Comparison of ENCODE assay signal across 8 cellular contexts in genomic region chr7:102287082-102287464, GRCh38. TPM values are rescaled to one million over a fixed set of nuclear protein-coding genes. Genes with fewer than 3 reads are reported as not detected.
DNase-seq lines count a peak whose midpoint lies in the region; ATAC-seq, FAIRE-seq and TF ChIP-seq lines count a peak whose summit lies in the region.

No MANE protein-coding gene starts in this region.

- H3K4me3 ChIP-seq in MM.1S (ENCODE audit: low read length) (peak overlapping the region; percentile 93), endodermal cell (ENCODE audit: low read length) (peak overlapping the region; percentile 81)

- no peak overlapping the region for H3K27ac Mint-ChIP-seq in endodermal cell

- no peaks in the 10 kb centered on the region for H3K4me1 Mint-ChIP-seq in endodermal cell

- H3K36me3 ChIP-seq in MM.1S (replicated peaks; ENCODE audit: insufficient read depth, low read length), result no peaks in the 10 kb centered on the region
- H3K36me3 ChIP-seq in endodermal cell (ENCODE audit: control insufficient read depth, insufficient read depth, low read length), result no peaks in the 10 kb centered on the region

- H3K27me3 Mint-ChIP-seq in endodermal cell (ENCODE audit: insufficient read depth), result peaks cover 22% of the 10 kb centered on the region

- no peaks in the 10 kb centered on the region for H3K36me3 Mint-ChIP-seq in endodermal cell (ENCODE audit: low read depth)

- H3K79me2 ChIP-seq in MM.1S (ENCODE audit: low read length), result peaks cover 53% of the 10 kb centered on the region

- FAIRE-seq in GM12891 (lab: Jason Lieb, UNC), result no peak

- peak overlapping the region; percentile 54 for H3K4me3 Mint-ChIP-seq in endodermal cell

- no peak for TF ChIP-seq CTCF in MM.1S (IDR thresholded peaks at IDR 0.05; ENCODE audit: low read length)
- no peak for TF ChIP-seq CTCF in endodermal cell (conservative IDR thresholded peaks at IDR 0.05)
- no peak for TF ChIP-seq CTCF in omental fat pad (IDR thresholded peaks at IDR 0.05)

- H3K27me3 ChIP-seq in MM.1S (replicated peaks; ENCODE audit: insufficient read depth, low read length), result no peaks in the 10 kb centered on the region
- H3K27me3 ChIP-seq in endodermal cell (ENCODE audit: control insufficient read depth, insufficient read depth, low read length, poor library complexity, severe bottlenecking), result peaks cover 5% of the 10 kb centered on the region

- H3K9me2 ChIP-seq in MM.1S (replicated peaks; ENCODE audit: insufficient read depth, low read length), result no peaks in the 10 kb centered on the region

- peak overlapping the region; percentile 79; the same call in 1 of the 2 replicates for H3K27ac ChIP-seq in MM.1S (ENCODE audit: low read length)
- peak overlapping the region; percentile 68 for H3K27ac ChIP-seq in endodermal cell (ENCODE audit: low read depth, low read length)

- H3K9ac ChIP-seq in MM.1S (ENCODE audit: low read length) (peak overlapping the region; percentile 69), endodermal cell (ENCODE audit: extremely low read depth, low read length, poor library complexity, severe bottlenecking) (peak overlapping the region; percentile 25)

- no peaks in the 10 kb centered on the region for H3K9me3 Mint-ChIP-seq in endodermal cell

- DNase-seq in MM.1S (no peak), endodermal cell (no peak), omental fat pad (ENCODE audit: low spot score) (no peak), GM12891 (ENCODE audit: insufficient read length, low spot score) (no peak), NCI-H446 (lab: John Stamatoyannopoulos, UW) (no peak)

- no peak for TF ChIP-seq POLR2A in GM12891 (IDR thresholded peaks at IDR 0.05; ENCODE audit: low read depth, low read length)

- H2AFZ ChIP-seq in MM.1S (ENCODE audit: low read length), result peak overlapping the region; percentile 20; the same call in 1 of the 2 replicates

- ATAC-seq in GM19397 (IDR thresholded peaks at IDR 0.05; ENCODE audit: unreplicated experiment) (peak; percentile 24), omental fat pad (ENCODE audit: low FRiP score) (peak; percentile 3), GM21619 (IDR thresholded peaks at IDR 0.05; ENCODE audit: unreplicated experiment) (no peak), GM18873 (IDR thresholded peaks at IDR 0.05; ENCODE audit: low FRiP score, unreplicated experiment) (no peak)

- H3K4me1 ChIP-seq in MM.1S (ENCODE audit: low read length) (peaks cover 39% of the 10 kb centered on the region), endodermal cell (ENCODE audit: control insufficient read depth, insufficient read depth, low read length) (no peaks in the 10 kb centered on the region)

- H3K9me3 ChIP-seq in MM.1S (replicated peaks; ENCODE audit: insufficient read depth, low read length) (no peaks in the 10 kb centered on the region), endodermal cell (ENCODE audit: control insufficient read depth, low read length) (no peaks in the 10 kb centered on the region)

- WGBS in endodermal cell (ENCODE audit: insufficient coverage in 1 of 2, insufficient read length in 1 of 2), 2 experiments, result 0% methylated on average over 9 to 37 of the region's 38 CpGs

- no peaks in the 10 kb centered on the region for H4K20me1 ChIP-seq in MM.1S (ENCODE audit: insufficient read depth, low read length)

- H3K4me2 ChIP-seq in MM.1S (ENCODE audit: low read depth, low read length), result peak overlapping the region; percentile 97

- H3F3A ChIP-seq in MM.1S (ENCODE audit: insufficient read depth, low read length), result peaks cover 37% of the 10 kb centered on the region

TF ChIP-seq in GM12891, 5 proteins besides CTCF, POLR2A, EP300 and RAD21:
- TF ChIP-seq SPI1 (IDR thresholded peaks at IDR 0.05; ENCODE audit: low read depth, low read length), result no peak
- TF ChIP-seq POLR2AphosphoS5 (IDR thresholded peaks at IDR 0.05; ENCODE audit: low read depth, low read length), result no peak
- no peak for TF ChIP-seq PAX5 (IDR thresholded peaks at IDR 0.05; ENCODE audit: insufficient read depth, low read length, severe bottlenecking)
- no peak for TF ChIP-seq TAF1 (IDR thresholded peaks at IDR 0.05; ENCODE audit: low read depth, low read length)
- TF ChIP-seq POU2F2 (IDR thresholded peaks at IDR 0.05; ENCODE audit: low read depth, low read length), result no peak

RNA-seq across cellular contexts. Expression of gene SH2B2, which starts 0.4 kb away (rescaled TPM):
- total RNA-seq in endodermal cell (1 to 10 TPM; 8.0 to 8.7 TPM), omental fat pad (10 to 100 TPM in 1 of 4 donors, 1 to 10 TPM in 3; 2.8 to 21.3 (median 6.3) TPM)
- polyA plus RNA-seq in endodermal cell (2013, experiment 1 of 2), result 8.4 TPM
- 8.7 TPM for polyA plus RNA-seq in endodermal cell (2013, experiment 2 of 2)
- 12.1 TPM for polyA plus RNA-seq in GM12891 (2012; ENCODE audit: low read depth, missing spikeins)

Comparison
In these comparisons a context has a peak if more than half of its experiments do, and no peak if none do; other contexts are left out.
1. ATAC-seq: peak in GM19397 (single experiment) and omental fat pad (single experiment); none in GM21619 (single experiment) and GM18873 (single experiment).